1 cellular context compared by ENCODE assay signal in genomic region chr22:25572708-25573161, GRCh38.
TF ChIP-seq lines count a peak whose summit lies in the region.

No MANE protein-coding gene starts in this region.

TF ChIP-seq in GM12878, 131 proteins besides CTCF, POLR2A, EP300 and RAD21 (continued from another document and continues in another):
- TF ChIP-seq CUX1 (IDR thresholded peaks at IDR 0.05; ENCODE audit: insufficient replicate concordance, low read depth, low read length), result no peak
- TF ChIP-seq E2F4 (IDR thresholded peaks at IDR 0.05; ENCODE audit: low read depth, low read length), result no peak
- no peak for TF ChIP-seq RBBP5 (conservative IDR thresholded peaks at IDR 0.05)
- TF ChIP-seq MLLT1 (IDR thresholded peaks at IDR 0.05), result no peak
- peak; percentile 15 for TF ChIP-seq SMARCA5 (IDR thresholded peaks at IDR 0.05)
- no peak for TF ChIP-seq ZSCAN29 (IDR thresholded peaks at IDR 0.05)
- no peak for TF ChIP-seq TCF3 (IDR thresholded peaks at IDR 0.05; ENCODE audit: borderline replicate concordance, insufficient read depth, low read depth, low read length)
- TF ChIP-seq BHLHE40 (IDR thresholded peaks at IDR 0.05; ENCODE audit: borderline replicate concordance in 1 of 2, low read depth in 2 of 2, low read length in 1 of 2), result peak; percentile 19 to 56; a peak in 2 of 4 replicates
- 0 out of 2 replicates have a peak, but pooled peaks have one; percentile 49 for TF ChIP-seq ATF2 (IDR thresholded peaks at IDR 0.05; ENCODE audit: low read length)
- no peak for TF ChIP-seq IRF3 (IDR thresholded peaks at IDR 0.05)
- peak; percentile 39; the same call in 1 of the 2 replicates for TF ChIP-seq CREM (IDR thresholded peaks at IDR 0.05; ENCODE audit: low read depth)
- TF ChIP-seq HDAC2 (IDR thresholded peaks at IDR 0.05), result no peak
- peak; percentile 83; the same call in 1 of the 2 replicates for TF ChIP-seq BMI1 (IDR thresholded peaks at IDR 0.05; ENCODE audit: borderline replicate concordance)
- TF ChIP-seq ZNF384 (IDR thresholded peaks at IDR 0.05; ENCODE audit: borderline replicate concordance, low read depth, low read length), result no peak
- no peak for TF ChIP-seq SMC3 (IDR thresholded peaks at IDR 0.05; ENCODE audit: borderline replicate concordance, low read length)
- TF ChIP-seq YY1 (IDR thresholded peaks at IDR 0.05; ENCODE audit: low read depth, low read length), result no peak
- TF ChIP-seq KDM1A (IDR thresholded peaks at IDR 0.05; ENCODE audit: borderline replicate concordance), result no peak
- TF ChIP-seq TCF12 (IDR thresholded peaks at IDR 0.05; ENCODE audit: low read depth, low read length), result 0 out of 2 replicates have a peak, but pooled peaks have one; percentile 50
- peak; percentile 63 for TF ChIP-seq NFIC (IDR thresholded peaks at IDR 0.05; ENCODE audit: low read depth, low read length)
- no peak for TF ChIP-seq PAX5 (IDR thresholded peaks at IDR 0.05; ENCODE audit: borderline replicate concordance, low read depth, low read length)
- TF ChIP-seq NR2C2 (IDR thresholded peaks at IDR 0.05; ENCODE audit: borderline replicate concordance, control insufficient read depth, insufficient read length, low read depth), result no peak
- TF ChIP-seq MXI1 (IDR thresholded peaks at IDR 0.05; ENCODE audit: low read depth, low read length), result no peak
- no peak for TF ChIP-seq TARDBP (IDR thresholded peaks at IDR 0.05; ENCODE audit: borderline replicate concordance)
- TF ChIP-seq NR2F1 (conservative IDR thresholded peaks at IDR 0.05), result peak; percentile 63; the same call in 1 of the 2 replicates
- no peak for TF ChIP-seq ZNF274 (IDR thresholded peaks at IDR 0.05; ENCODE audit: insufficient read depth, insufficient read length)
- TF ChIP-seq GATAD2B (conservative IDR thresholded peaks at IDR 0.05; ENCODE audit: low read depth), result peak; percentile 65; the same call in 1 of the 2 replicates
- no peak for TF ChIP-seq ZBTB4 (CRISPR knock-in tag; IDR thresholded peaks at IDR 0.05)
- no peak for TF ChIP-seq SREBF1 (IDR thresholded peaks at IDR 0.05; ENCODE audit: low read length)
- no peak for TF ChIP-seq TAF1 (IDR thresholded peaks at IDR 0.05; ENCODE audit: borderline replicate concordance, low read depth, low read length)
- peak; percentile 72 for TF ChIP-seq MEF2B (IDR thresholded peaks at IDR 0.05; ENCODE audit: partially characterized antibody, poor library complexity, severe bottlenecking)
- no peak; the same call in 1 of the 2 replicates for TF ChIP-seq FOXM1 (IDR thresholded peaks at IDR 0.05; ENCODE audit: low read depth, low read length)
- TF ChIP-seq ZNF622 (IDR thresholded peaks at IDR 0.05), result no peak
- TF ChIP-seq SUPT20H (IDR thresholded peaks at IDR 0.05; ENCODE audit: borderline replicate concordance, control insufficient read depth, low read depth, low read length), result no peak
- no peak for TF ChIP-seq STAT3 (IDR thresholded peaks at IDR 0.05; ENCODE audit: low read depth, low read length)
- no peak for TF ChIP-seq REST (IDR thresholded peaks at IDR 0.05; ENCODE audit: low read depth, low read length)
- TF ChIP-seq BCLAF1 (IDR thresholded peaks at IDR 0.05), result no peak
- no peak for TF ChIP-seq KAT2A (conservative IDR thresholded peaks at IDR 0.05; ENCODE audit: control insufficient read depth, low read depth, low read length)
